9 cellular contexts compared by ENCODE assay signal in genomic region chr1:6580588-6581270, GRCh38. TPM values are rescaled to one million over a fixed set of nuclear protein-coding genes. Genes with fewer than 3 reads are reported as not detected.
A peak's percentile ranks its signal among the peaks of the same experiment; 100 is the strongest.
DNase-seq lines count a peak whose midpoint lies in the region; ATAC-seq and TF ChIP-seq lines count a peak whose summit lies in the region.
"Had no signal": no experiment of that assay in that cellular context is flagged by ENCODE, and none has a peak within 500 bp of the region (broad histone marks: within the 10 kb centered on the region; RNA-seq: fewer than 3 reads in every experiment).

No MANE protein-coding gene starts in this region.

- ATAC-seq in activated T-cell treated with anti-CD3 and anti-CD28 coated beads, Interleukin-2, amount 50 U/mL, for 72 hours (replicated peaks in 1 of 2), result no peak
- ATAC-seq in activated CD8-positive, alpha-beta T cell treated with anti-CD3 and anti-CD28 coated beads for 36 hours, result no peak
- ATAC-seq in GM21717 (IDR thresholded peaks at IDR 0.05; ENCODE audit: unreplicated experiment), result no peak
- ATAC-seq in GM21825 (IDR thresholded peaks at IDR 0.05; ENCODE audit: unreplicated experiment), result no peak

- peak overlapping the region; percentile 96 to 98 for H3K4me3 Mint-ChIP-seq in activated T-cell treated with anti-CD3 and anti-CD28 coated beads, Interleukin-2, amount 50 U/mL, for 72 hours
- H3K4me3 Mint-ChIP-seq in activated CD8-positive, alpha-beta T cell treated with anti-CD3 and anti-CD28 coated beads for 36 hours, result peak overlapping the region; percentile 94

- CTCF ChIA-PET in activated CD8-positive, alpha-beta T cell treated with anti-CD3 and anti-CD28 coated beads for 36 hours (lab: Charles Lee), result interaction anchor here (0.9 to 4.1 kb wide), 3 partner anchors 19 to 66 kb away, joined by 3 to 22 read pairs (median 7); partner anchors contain the start of genes NOL9 and TAS1R1

- no peak for TF ChIP-seq CTCF in activated CD8-positive, alpha-beta T cell treated with anti-CD3 and anti-CD28 coated beads for 36 hours (IDR thresholded peaks at IDR 0.05)
- TF ChIP-seq CTCF in right atrium auricular region (IDR thresholded peaks at IDR 0.05), result peak in 1 of 2 donors; percentile 15

- H3K36me3 Mint-ChIP-seq in activated T-cell treated with anti-CD3 and anti-CD28 coated beads, Interleukin-2, amount 50 U/mL, for 72 hours (ENCODE audit: insufficient read depth in 2 of 2), result peaks cover 0 to 1% of the 10 kb centered on the region in 2 donors
- peaks cover 7% of the 10 kb centered on the region for H3K36me3 Mint-ChIP-seq in activated CD8-positive, alpha-beta T cell treated with anti-CD3 and anti-CD28 coated beads for 36 hours (ENCODE audit: low read depth)

- H3K27me3 ChIP-seq in right atrium auricular region, result no peaks in the 10 kb centered on the region

- H3K9me3 ChIP-seq in right atrium auricular region, result no peaks in the 10 kb centered on the region

- peaks cover 44% of the 10 kb centered on the region for H3K4me1 Mint-ChIP-seq in activated T-cell treated with anti-CD3 and anti-CD28 coated beads, Interleukin-2, amount 50 U/mL, for 72 hours (ENCODE audit: low read depth)
- peaks cover 30% of the 10 kb centered on the region for H3K4me1 Mint-ChIP-seq in activated CD8-positive, alpha-beta T cell treated with anti-CD3 and anti-CD28 coated beads for 36 hours (ENCODE audit: low read depth)

- peak overlapping the region; percentile 92 for H3K27ac Mint-ChIP-seq in activated T-cell treated with anti-CD3 and anti-CD28 coated beads, Interleukin-2, amount 50 U/mL, for 72 hours
- peak overlapping the region; percentile 95 for H3K27ac Mint-ChIP-seq in activated CD8-positive, alpha-beta T cell treated with anti-CD3 and anti-CD28 coated beads for 36 hours

- H3K27me3 Mint-ChIP-seq in activated T-cell treated with anti-CD3 and anti-CD28 coated beads, Interleukin-2, amount 50 U/mL, for 72 hours (ENCODE audit: low read depth), result no peaks in the 10 kb centered on the region
- no peaks in the 10 kb centered on the region for H3K27me3 Mint-ChIP-seq in activated CD8-positive, alpha-beta T cell treated with anti-CD3 and anti-CD28 coated beads for 36 hours

- DNase-seq in activated T-cell treated with anti-CD3 and anti-CD28 coated beads, Interleukin-2, amount 50 U/mL, for 72 hours, result no peak
- no peak for DNase-seq in activated T-cell treated with anti-CD3 and anti-CD28 coated beads, Interleukin-2, amount 50 U/mL, for 48 hours
- peak; percentile 34 for DNase-seq in activated CD8-positive, alpha-beta T cell treated with anti-CD3 and anti-CD28 coated beads for 36 hours
- DNase-seq in right atrium auricular region (ENCODE audit: low spot score) (no peak), AG08396 (ENCODE audit: low spot score) (no peak)

- peaks cover 0 to 43% of the 10 kb centered on the region in 2 donors for H3K4me1 ChIP-seq in right atrium auricular region

- H3K36me3 ChIP-seq in right atrium auricular region, result no peaks in the 10 kb centered on the region

- no peaks in the 10 kb centered on the region for H3K9me3 Mint-ChIP-seq in activated T-cell treated with anti-CD3 and anti-CD28 coated beads, Interleukin-2, amount 50 U/mL, for 72 hours
- H3K9me3 Mint-ChIP-seq in activated CD8-positive, alpha-beta T cell treated with anti-CD3 and anti-CD28 coated beads for 36 hours, result no peaks in the 10 kb centered on the region

- POLR2A ChIA-PET in activated CD8-positive, alpha-beta T cell treated with anti-CD3 and anti-CD28 coated beads for 36 hours (lab: Charles Lee), result interaction anchor here (0.9 to 6.3 kb wide), 6 partner anchors 9 to 86 kb away, joined by 3 to 59 read pairs (median 4); partner anchors contain the start of genes KLHL21, NOL9 and TAS1R1

- H3K4me3 ChIP-seq in right atrium auricular region (peak overlapping the region; percentile 95), skin epidermis (peak overlapping the region; percentile 79 to 97 (median 88))

- H3K27ac ChIP-seq in right atrium auricular region (peak overlapping the region; percentile 86 to 96), skin epidermis (peak overlapping the region in 20 of 21 experiments; percentile 80 to 99 (median 94))

- intact Hi-C loops in activated CD8-positive, alpha-beta T cell treated with anti-CD3 and anti-CD28 coated beads for 36 hours (cut with micrococcal nuclease), result no loop called here

RNA-seq across cellular contexts. Expression of gene ZBTB48, which starts 0.9 kb away (rescaled TPM):
- total RNA-seq in activated T-cell treated with anti-CD3 and anti-CD28 coated beads, Interleukin-2, amount 50 U/mL, for 72 hours, result 10 to 100 TPM; 39.2 to 50.6 TPM
- total RNA-seq in activated CD8-positive, alpha-beta T cell treated with anti-CD3 and anti-CD28 coated beads for 36 hours, result 10 to 100 TPM; 22.4 to 32.1 TPM
- 1 to 10 TPM; 4.0 to 9.0 TPM for total RNA-seq in right atrium auricular region

RNA-seq across cellular contexts. Expression of gene KLHL21, which starts 21.9 kb away (rescaled TPM):
- total RNA-seq in activated T-cell treated with anti-CD3 and anti-CD28 coated beads, Interleukin-2, amount 50 U/mL, for 72 hours, result 10 to 100 TPM; 24.2 to 26.1 TPM
- total RNA-seq in activated CD8-positive, alpha-beta T cell treated with anti-CD3 and anti-CD28 coated beads for 36 hours, result 10 to 100 TPM; 17.9 to 18.1 TPM
- total RNA-seq in right atrium auricular region, result 10 to 100 TPM; 61.6 to 83.0 TPM

RNA-seq across cellular contexts. Expression of gene TAS1R1, which starts 25.6 kb away (rescaled TPM):
- not detected for total RNA-seq in activated T-cell treated with anti-CD3 and anti-CD28 coated beads, Interleukin-2, amount 50 U/mL, for 72 hours
- not detected for total RNA-seq in activated CD8-positive, alpha-beta T cell treated with anti-CD3 and anti-CD28 coated beads for 36 hours
- total RNA-seq in right atrium auricular region, result not detected
- total RNA-seq: glomerular endothelial cell had no signal

RNA-seq across cellular contexts. Expression of gene NOL9, which starts 26.4 kb away (rescaled TPM):
- 10 to 100 TPM; 35.8 to 42.3 TPM for total RNA-seq in activated T-cell treated with anti-CD3 and anti-CD28 coated beads, Interleukin-2, amount 50 U/mL, for 72 hours
- total RNA-seq in activated CD8-positive, alpha-beta T cell treated with anti-CD3 and anti-CD28 coated beads for 36 hours, result 10 to 100 TPM; 39.7 to 40.4 TPM
- total RNA-seq in right atrium auricular region, result 10 to 100 TPM; 15.4 to 15.6 TPM

RNA-seq across cellular contexts. Expression of gene PHF13, which starts 32.8 kb away (rescaled TPM):
- total RNA-seq in activated T-cell treated with anti-CD3 and anti-CD28 coated beads, Interleukin-2, amount 50 U/mL, for 72 hours, result 10 to 100 TPM; 16.5 to 19.3 TPM
- 10 to 100 TPM; 12.5 to 14.8 TPM for total RNA-seq in activated CD8-positive, alpha-beta T cell treated with anti-CD3 and anti-CD28 coated beads for 36 hours
- 1 to 10 TPM; 5.0 to 8.1 TPM for total RNA-seq in right atrium auricular region
